In genomic region chrX:68647156-68647957, GRCh38 we compare ENCODE assay signal across 8 cellular contexts. TPM values are rescaled to one million over a fixed set of nuclear protein-coding genes. Genes with fewer than 3 reads are reported as not detected.
A peak's percentile ranks its signal among the peaks of the same experiment; 100 is the strongest.
DNase-seq lines count a peak whose midpoint lies in the region; ATAC-seq and TF ChIP-seq lines count a peak whose summit lies in the region.

A gene with protein sequence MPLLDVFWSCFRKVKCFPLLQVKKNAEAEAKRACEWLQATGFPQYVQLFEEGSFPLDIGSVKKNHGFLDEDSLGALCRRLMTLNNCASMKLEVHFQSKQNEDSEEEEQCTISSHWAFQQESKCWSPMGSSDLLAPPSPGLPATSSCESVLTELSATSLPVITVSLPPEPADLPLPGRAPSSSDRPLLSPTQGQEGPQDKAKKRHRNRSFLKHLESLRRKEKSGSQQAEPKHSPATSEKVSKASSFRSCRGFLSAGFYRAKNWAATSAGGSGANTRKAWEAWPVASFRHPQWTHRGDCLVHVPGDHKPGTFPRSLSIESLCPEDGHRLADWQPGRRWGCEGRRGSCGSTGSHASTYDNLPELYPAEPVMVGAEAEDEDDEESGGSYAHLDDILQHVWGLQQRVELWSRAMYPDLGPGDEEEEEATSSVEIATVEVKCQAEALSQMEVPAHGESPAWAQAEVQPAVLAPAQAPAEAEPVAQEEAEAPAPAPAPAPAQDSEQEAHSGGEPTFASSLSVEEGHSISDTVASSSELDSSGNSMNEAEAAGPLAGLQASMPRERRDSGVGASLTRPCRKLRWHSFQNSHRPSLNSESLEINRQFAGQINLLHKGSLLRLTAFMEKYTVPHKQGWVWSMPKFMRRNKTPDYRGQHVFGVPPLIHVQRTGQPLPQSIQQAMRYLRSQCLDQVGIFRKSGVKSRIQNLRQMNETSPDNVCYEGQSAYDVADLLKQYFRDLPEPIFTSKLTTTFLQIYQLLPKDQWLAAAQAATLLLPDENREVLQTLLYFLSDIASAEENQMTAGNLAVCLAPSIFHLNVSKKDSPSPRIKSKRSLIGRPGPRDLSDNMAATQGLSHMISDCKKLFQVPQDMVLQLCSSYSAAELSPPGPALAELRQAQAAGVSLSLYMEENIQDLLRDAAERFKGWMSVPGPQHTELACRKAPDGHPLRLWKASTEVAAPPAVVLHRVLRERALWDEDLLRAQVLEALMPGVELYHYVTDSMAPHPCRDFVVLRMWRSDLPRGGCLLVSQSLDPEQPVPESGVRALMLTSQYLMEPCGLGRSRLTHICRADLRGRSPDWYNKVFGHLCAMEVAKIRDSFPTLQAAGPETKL (plus strand): TSS chrX:68647666. CDS start chrX:68647883, 217 bp downstream.

- peak within 1 kb of the TSS; percentile 40 for H3K4me3 Mint-ChIP-seq in osteocyte (ENCODE audit: unreplicated experiment)
- no peak within 1 kb of the TSS for H3K4me3 Mint-ChIP-seq in CD8-positive, alpha-beta memory T cell

- H3K4me3 ChIP-seq in BLaER1 treated with 17β-estradiol and CSF1 and Interleukin-3, amounts not matched to agents 10 nM and 100 nM, result no peak within 1 kb of the TSS
- H3K4me3 ChIP-seq in RWPE2 (ENCODE audit: severe bottlenecking) (peak within 1 kb of the TSS; percentile 4), fibroblast of villous mesenchyme (ENCODE audit: low read depth, low read length) (peak within 1 kb of the TSS; percentile 39)
- H3K4me3 ChIP-seq in CD8-positive, alpha-beta memory T cell (ENCODE audit: low read length), result no peak within 1 kb of the TSS

- no peak within 1 kb of the TSS for H3K27ac Mint-ChIP-seq in osteocyte (ENCODE audit: unreplicated experiment)
- H3K27ac Mint-ChIP-seq in CD8-positive, alpha-beta memory T cell, result no peak within 1 kb of the TSS

- no peaks in the 10 kb centered on the region for H3K36me3 Mint-ChIP-seq in osteocyte (ENCODE audit: unreplicated experiment)
- no peaks in the 10 kb centered on the region for H3K36me3 Mint-ChIP-seq in CD8-positive, alpha-beta memory T cell

- DNase-seq in RWPE2 (ENCODE audit: low spot score) (no peak), fibroblast of villous mesenchyme (ENCODE audit: low read depth) (peak; percentile 18), osteocyte (ENCODE audit: extremely low spot score, unreplicated experiment) (no peak), NCI-H1105 treated with DMSO at 0.1 percent for 48 hours (lab: John Stamatoyannopoulos, UW) (no peak), NCI-H2107 treated with DMSO at 0.1 percent for 48 hours (lab: John Stamatoyannopoulos, UW; ENCODE audit: unreplicated experiment) (no peak)
- no peak for DNase-seq in CD8-positive, alpha-beta memory T cell
- DNase-seq in effector CD8-positive, alpha-beta T cell (lab: John Stamatoyannopoulos, UW), result no peak

- POLR2A ChIA-PET in CD8-positive, alpha-beta memory T cell (lab: Charles Lee), result no interaction called here

- CTCF ChIA-PET in CD8-positive, alpha-beta memory T cell (lab: Charles Lee), result no interaction called here

- no peaks in the 10 kb centered on the region for H3K36me3 ChIP-seq in BLaER1 treated with 17β-estradiol and CSF1 and Interleukin-3, amounts not matched to agents 10 nM and 100 nM
- no peaks in the 10 kb centered on the region for H3K36me3 ChIP-seq in RWPE2 (ENCODE audit: low read depth)
- no peaks in the 10 kb centered on the region for H3K36me3 ChIP-seq in CD8-positive, alpha-beta memory T cell (ENCODE audit: insufficient read depth, low read length)

- H3K9me3 Mint-ChIP-seq in osteocyte (ENCODE audit: unreplicated experiment), result peaks cover 7% of the 10 kb centered on the region
- peaks cover 0 to 2% (median 0%) of the 10 kb centered on the region in 5 donors for H3K9me3 Mint-ChIP-seq in CD8-positive, alpha-beta memory T cell

- no peaks in the 10 kb centered on the region for H3K9me3 ChIP-seq in BLaER1 treated with 17β-estradiol and CSF1 and Interleukin-3, amounts not matched to agents 10 nM and 100 nM (replicated peaks in 1 of 11)
- no peaks in the 10 kb centered on the region for H3K9me3 ChIP-seq in RWPE2 (ENCODE audit: severe bottlenecking)
- no peaks in the 10 kb centered on the region for H3K9me3 ChIP-seq in CD8-positive, alpha-beta memory T cell (ENCODE audit: low read length)

- peaks cover 52 to 78% (median 67%) of the 10 kb centered on the region in 11 experiments for H3K27me3 ChIP-seq in BLaER1 treated with 17β-estradiol and CSF1 and Interleukin-3, amounts not matched to agents 10 nM and 100 nM
- no peaks in the 10 kb centered on the region for H3K27me3 ChIP-seq in RWPE2 (ENCODE audit: insufficient read depth, poor library complexity, severe bottlenecking)
- H3K27me3 ChIP-seq in CD8-positive, alpha-beta memory T cell (ENCODE audit: insufficient read depth, low read length, poor library complexity, severe bottlenecking), result no peaks in the 10 kb centered on the region

- H3K4me1 Mint-ChIP-seq in osteocyte (ENCODE audit: unreplicated experiment), result peaks cover 22% of the 10 kb centered on the region
- H3K4me1 Mint-ChIP-seq in CD8-positive, alpha-beta memory T cell, result no peaks in the 10 kb centered on the region

- peak within 1 kb of the TSS in 6 of 11 experiments; percentile 8 to 46 (median 16); a peak in 2 of 22 replicates for H3K4me2 ChIP-seq in BLaER1 treated with 17β-estradiol and CSF1 and Interleukin-3, amounts not matched to agents 10 nM and 100 nM

- H4K20me1 ChIP-seq in BLaER1 treated with 17β-estradiol and CSF1 and Interleukin-3, amounts not matched to agents 10 nM and 100 nM, result peaks cover 0 to 17% (median 0%) of the 10 kb centered on the region in 11 experiments; a peak in 4 of 22 replicates

- peak; percentile 63 for ATAC-seq in RWPE2 (ENCODE audit: low read depth)

- peaks cover 0 to 16% (median 0%) of the 10 kb centered on the region in 10 experiments; a peak in 4 of 20 replicates for H3K4me1 ChIP-seq in BLaER1 treated with 17β-estradiol and CSF1 and Interleukin-3, amounts not matched to agents 10 nM and 100 nM
- no peaks in the 10 kb centered on the region for H3K4me1 ChIP-seq in RWPE2 (ENCODE audit: insufficient read depth, poor library complexity, severe bottlenecking)
- no peaks in the 10 kb centered on the region for H3K4me1 ChIP-seq in CD8-positive, alpha-beta memory T cell (ENCODE audit: insufficient read depth, low read length)

- TF ChIP-seq CTCF in RWPE2 (IDR thresholded peaks at IDR 0.05; ENCODE audit: poor library complexity, severe bottlenecking) (no peak), fibroblast of villous mesenchyme (IDR thresholded peaks at IDR 0.05; ENCODE audit: insufficient read depth, low read depth, low read length) (no peak), osteocyte (IDR thresholded peaks at IDR 0.05) (no peak)

- no peak within 1 kb of the TSS for H3K9ac ChIP-seq in BLaER1 treated with 17β-estradiol and CSF1 and Interleukin-3, amounts not matched to agents 10 nM and 100 nM

- H3K27ac ChIP-seq in BLaER1 treated with 17β-estradiol and CSF1 and Interleukin-3, amounts not matched to agents 10 nM and 100 nM, result no peak within 1 kb of the TSS
- H3K27ac ChIP-seq in RWPE2 (ENCODE audit: poor library complexity, severe bottlenecking), result no peak within 1 kb of the TSS
- H3K27ac ChIP-seq in CD8-positive, alpha-beta memory T cell (ENCODE audit: low read depth, low read length), result no peak within 1 kb of the TSS

- no peaks in the 10 kb centered on the region for H3K27me3 Mint-ChIP-seq in osteocyte (ENCODE audit: unreplicated experiment)
- H3K27me3 Mint-ChIP-seq in CD8-positive, alpha-beta memory T cell, result peaks cover 3 to 18% of the 10 kb centered on the region in 2 donors

RNA-seq across cellular contexts. Expression of the gene that starts here (rescaled TPM):
- total RNA-seq in fibroblast of villous mesenchyme, result 0.97 and 2.6 TPM in 2 replicates
- total RNA-seq in osteocyte, result 1.4 and 1.7 TPM in 2 replicates
- under 1 TPM; 0.24 to 0.42 TPM for total RNA-seq in CD8-positive, alpha-beta memory T cell
- not detected for polyA plus RNA-seq in CD8-positive, alpha-beta memory T cell

Comparison
In these comparisons a context has a peak if more than half of its experiments do, and no peak if none do; other contexts are left out.
1. H3K4me3 ChIP-seq: peak in RWPE2 (single experiment) and fibroblast of villous mesenchyme (single experiment); none in BLaER1 treated with 17β-estradiol and CSF1 and Interleukin-3, amounts not matched to agents 10 nM and 100 nM (0 of 10) and CD8-positive, alpha-beta memory T cell (single experiment).